In genomic region chr11:128365044-128365443, GRCh38 we compare ENCODE assay signal across 10 cellular contexts.
A peak's percentile ranks its signal among the peaks of the same experiment; 100 is the strongest.
DNase-seq lines count a peak whose midpoint lies in the region; FAIRE-seq lines count a peak whose summit lies in the region.
"Had no signal": no experiment of that assay in that cellular context is flagged by ENCODE, and none has a peak within 500 bp of the region (broad histone marks: within the 10 kb centered on the region; RNA-seq: fewer than 3 reads in every experiment).

No MANE protein-coding gene starts in this region.

- H3K36me3 ChIP-seq in small intestine (ENCODE audit: control insufficient read depth in 2 of 2, insufficient read depth in 2 of 2, low read length in 2 of 2) = no peaks in the 10 kb centered on the region
- H3K36me3 ChIP-seq: BLaER1 treated with 17β-estradiol and CSF1 and Interleukin-3, amounts not matched to agents 10 nM and 100 nM; suprapubic skin had no signal

- no peaks in the 10 kb centered on the region for H3K9me3 Mint-ChIP-seq in activated naive CD4-positive, alpha-beta T cell treated with anti-CD3 and anti-CD28 coated beads for 36 hours

- H3K4me3 ChIP-seq in small intestine (ENCODE audit: low read depth in 1 of 2, low read length in 2 of 2) = no peak overlapping the region
- H3K4me3 ChIP-seq: BLaER1 treated with 17β-estradiol and CSF1 and Interleukin-3, amounts not matched to agents 10 nM and 100 nM; suprapubic skin had no signal

- H3K27me3 ChIP-seq in small intestine (ENCODE audit: control insufficient read depth in 2 of 2, insufficient read depth in 2 of 2, low read length in 2 of 2) = no peaks in the 10 kb centered on the region
- H3K27me3 ChIP-seq: BLaER1 treated with 17β-estradiol and CSF1 and Interleukin-3, amounts not matched to agents 10 nM and 100 nM; suprapubic skin had no signal

- no peaks in the 10 kb centered on the region for H3K36me3 Mint-ChIP-seq in activated naive CD4-positive, alpha-beta T cell treated with anti-CD3 and anti-CD28 coated beads for 36 hours (ENCODE audit: low read depth)

- H3K27me3 Mint-ChIP-seq in activated naive CD4-positive, alpha-beta T cell treated with anti-CD3 and anti-CD28 coated beads for 36 hours (ENCODE audit: low read depth) = no peaks in the 10 kb centered on the region

- H3K27ac ChIP-seq in small intestine (ENCODE audit: low read depth in 1 of 2, low read length in 1 of 2) = no peak overlapping the region
- H3K27ac ChIP-seq: BLaER1 treated with 17β-estradiol and CSF1 and Interleukin-3, amounts not matched to agents 10 nM and 100 nM; suprapubic skin had no signal

- no peak overlapping the region for H3K27ac Mint-ChIP-seq in activated naive CD4-positive, alpha-beta T cell treated with anti-CD3 and anti-CD28 coated beads for 36 hours

- CTCF ChIA-PET in activated naive CD4-positive, alpha-beta T cell treated with anti-CD3 and anti-CD28 coated beads for 36 hours (lab: Charles Lee) = no interaction called here

- FAIRE-seq in small intestine (lab: Jason Lieb, UNC) = no peak

- intact Hi-C loops in activated naive CD4-positive, alpha-beta T cell treated with anti-CD3 and anti-CD28 coated beads for 36 hours (cut with micrococcal nuclease) = no loop called here

- peaks cover 11% of the 10 kb centered on the region for H3K4me1 Mint-ChIP-seq in activated naive CD4-positive, alpha-beta T cell treated with anti-CD3 and anti-CD28 coated beads for 36 hours (ENCODE audit: low read depth)

- DNase-seq in activated naive CD4-positive, alpha-beta T cell treated with anti-CD3 and anti-CD28 coated beads for 36 hours = peak; percentile 31
- no peak for DNase-seq in activated naive CD4-positive, alpha-beta T cell (lab: John Stamatoyannopoulos, UW)
- DNase-seq in RPMI7951 (ENCODE audit: low read depth) (peak; percentile 64), fibroblast of gingiva (ENCODE audit: low read depth) (peak; percentile 73), small intestine (peak; percentile 19), SKM-1 treated with dmso at 0.1 percent for 144 hours (lab: John Stamatoyannopoulos, UW; ENCODE audit: unreplicated experiment) (no peak), NCI-H1694 (lab: John Stamatoyannopoulos, UW) (no peak), NCI-H1930 (lab: John Stamatoyannopoulos, UW) (no peak)

- H3K9me3 ChIP-seq in small intestine (ENCODE audit: control insufficient read depth, low read depth) = no peaks in the 10 kb centered on the region
- H3K9me3 ChIP-seq: BLaER1 treated with 17β-estradiol and CSF1 and Interleukin-3, amounts not matched to agents 10 nM and 100 nM; suprapubic skin had no signal

- 65 to 69% (median 65%) methylated on average over 3 of the region's 3 CpGs for WGBS in small intestine, 3 donors

- H3K4me3 Mint-ChIP-seq in activated naive CD4-positive, alpha-beta T cell treated with anti-CD3 and anti-CD28 coated beads for 36 hours = no peak overlapping the region

- no peaks in the 10 kb centered on the region for H3K4me1 ChIP-seq in small intestine (ENCODE audit: control insufficient read depth in 2 of 2, insufficient read depth in 1 of 2, low read depth in 1 of 2, low read length in 1 of 2)
- H3K4me1 ChIP-seq: suprapubic skin had no signal

Comparison
In these comparisons a context has a peak if more than half of its experiments do, and no peak if none do; other contexts are left out.
1. DNase-seq: peak in activated naive CD4-positive, alpha-beta T cell treated with anti-CD3 and anti-CD28 coated beads for 36 hours (single experiment), RPMI7951 (single experiment), fibroblast of gingiva (single experiment) and small intestine (single experiment); none in activated naive CD4-positive, alpha-beta T cell (0 of 4), SKM-1 treated with dmso at 0.1 percent for 144 hours (single experiment), NCI-H1694 (single experiment) and NCI-H1930 (0 of 2).